In the genomic region with DNA sequence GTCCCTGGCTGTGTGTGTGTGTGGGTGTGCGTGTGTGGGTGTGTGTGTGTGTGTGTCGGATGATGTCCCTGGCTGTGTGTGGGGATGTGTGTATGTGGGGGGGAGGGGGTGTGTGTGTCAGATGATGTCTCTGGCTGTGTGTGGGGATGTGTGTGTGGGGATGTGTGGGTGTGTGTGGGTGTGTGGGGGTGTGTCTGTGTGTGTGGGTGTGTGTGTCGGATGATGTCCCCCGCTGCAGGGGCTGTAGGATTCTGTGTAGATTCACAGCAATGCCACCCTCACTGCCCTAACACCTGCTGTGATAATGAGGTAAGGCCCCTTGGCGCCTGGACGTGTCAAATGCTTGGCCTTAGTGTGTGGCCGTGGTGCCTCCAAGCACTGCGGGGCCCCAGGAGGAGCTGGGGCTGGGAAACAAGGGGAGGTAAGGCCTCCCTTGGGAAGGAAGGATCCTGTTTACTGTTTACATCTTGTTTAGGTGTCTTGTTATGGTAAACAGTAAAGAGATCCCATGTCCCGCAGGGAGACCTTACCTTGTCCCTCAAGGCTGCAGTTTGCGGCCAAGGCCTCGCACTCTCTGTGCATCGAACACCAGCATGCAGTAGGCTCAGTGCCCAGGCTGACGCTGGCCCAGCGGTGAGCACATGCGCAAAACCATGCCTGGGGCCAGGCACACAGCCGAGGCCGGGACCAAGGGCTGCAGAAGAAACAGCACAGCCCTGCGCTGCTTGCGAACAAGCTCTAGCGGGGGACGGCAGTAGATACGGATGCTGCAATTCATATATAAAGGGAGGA, we compare ENCODE assay signal across 1 cellular context.
TF ChIP-seq lines count a peak whose summit lies in the region.

No MANE protein-coding gene starts in this region.

TF ChIP-seq in HepG2, 621 proteins besides CTCF, POLR2A, EP300 and RAD21:
- TF ChIP-seq, protein P1, sequence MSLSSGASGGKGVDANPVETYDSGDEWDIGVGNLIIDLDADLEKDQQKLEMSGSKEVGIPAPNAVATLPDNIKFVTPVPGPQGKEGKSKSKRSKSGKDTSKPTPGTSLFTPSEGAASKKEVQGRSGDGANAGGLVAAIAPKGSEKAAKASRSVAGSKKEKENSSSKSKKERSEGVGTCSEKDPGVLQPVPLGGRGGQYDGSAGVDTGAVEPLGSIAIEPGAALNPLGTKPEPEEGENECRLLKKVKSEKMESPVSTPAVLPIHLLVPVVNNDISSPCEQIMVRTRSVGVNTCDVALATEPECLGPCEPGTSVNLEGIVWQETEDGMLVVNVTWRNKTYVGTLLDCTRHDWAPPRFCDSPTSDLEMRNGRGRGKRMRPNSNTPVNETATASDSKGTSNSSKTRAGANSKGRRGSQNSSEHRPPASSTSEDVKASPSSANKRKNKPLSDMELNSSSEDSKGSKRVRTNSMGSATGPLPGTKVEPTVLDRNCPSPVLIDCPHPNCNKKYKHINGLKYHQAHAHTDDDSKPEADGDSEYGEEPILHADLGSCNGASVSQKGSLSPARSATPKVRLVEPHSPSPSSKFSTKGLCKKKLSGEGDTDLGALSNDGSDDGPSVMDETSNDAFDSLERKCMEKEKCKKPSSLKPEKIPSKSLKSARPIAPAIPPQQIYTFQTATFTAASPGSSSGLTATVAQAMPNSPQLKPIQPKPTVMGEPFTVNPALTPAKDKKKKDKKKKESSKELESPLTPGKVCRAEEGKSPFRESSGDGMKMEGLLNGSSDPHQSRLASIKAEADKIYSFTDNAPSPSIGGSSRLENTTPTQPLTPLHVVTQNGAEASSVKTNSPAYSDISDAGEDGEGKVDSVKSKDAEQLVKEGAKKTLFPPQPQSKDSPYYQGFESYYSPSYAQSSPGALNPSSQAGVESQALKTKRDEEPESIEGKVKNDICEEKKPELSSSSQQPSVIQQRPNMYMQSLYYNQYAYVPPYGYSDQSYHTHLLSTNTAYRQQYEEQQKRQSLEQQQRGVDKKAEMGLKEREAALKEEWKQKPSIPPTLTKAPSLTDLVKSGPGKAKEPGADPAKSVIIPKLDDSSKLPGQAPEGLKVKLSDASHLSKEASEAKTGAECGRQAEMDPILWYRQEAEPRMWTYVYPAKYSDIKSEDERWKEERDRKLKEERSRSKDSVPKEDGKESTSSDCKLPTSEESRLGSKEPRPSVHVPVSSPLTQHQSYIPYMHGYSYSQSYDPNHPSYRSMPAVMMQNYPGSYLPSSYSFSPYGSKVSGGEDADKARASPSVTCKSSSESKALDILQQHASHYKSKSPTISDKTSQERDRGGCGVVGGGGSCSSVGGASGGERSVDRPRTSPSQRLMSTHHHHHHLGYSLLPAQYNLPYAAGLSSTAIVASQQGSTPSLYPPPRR (CRISPR knock-in tag; IDR thresholded peaks at IDR 0.05; ENCODE audit: borderline replicate concordance): no peak
- no peak for TF ChIP-seq SP4 (CRISPR knock-in tag; IDR thresholded peaks at IDR 0.05)
- TF ChIP-seq, protein P2, sequence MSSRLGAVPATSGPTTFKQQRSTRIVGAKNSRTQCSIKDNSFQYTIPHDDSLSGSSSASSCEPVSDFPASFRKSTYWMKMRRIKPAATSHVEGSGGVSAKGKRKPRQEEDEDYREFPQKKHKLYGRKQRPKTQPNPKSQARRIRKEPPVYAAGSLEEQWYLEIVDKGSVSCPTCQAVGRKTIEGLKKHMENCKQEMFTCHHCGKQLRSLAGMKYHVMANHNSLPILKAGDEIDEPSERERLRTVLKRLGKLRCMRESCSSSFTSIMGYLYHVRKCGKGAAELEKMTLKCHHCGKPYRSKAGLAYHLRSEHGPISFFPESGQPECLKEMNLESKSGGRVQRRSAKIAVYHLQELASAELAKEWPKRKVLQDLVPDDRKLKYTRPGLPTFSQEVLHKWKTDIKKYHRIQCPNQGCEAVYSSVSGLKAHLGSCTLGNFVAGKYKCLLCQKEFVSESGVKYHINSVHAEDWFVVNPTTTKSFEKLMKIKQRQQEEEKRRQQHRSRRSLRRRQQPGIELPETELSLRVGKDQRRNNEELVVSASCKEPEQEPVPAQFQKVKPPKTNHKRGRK (CRISPR knock-in tag; IDR thresholded peaks at IDR 0.05): no peak
- TF ChIP-seq, protein P3, sequence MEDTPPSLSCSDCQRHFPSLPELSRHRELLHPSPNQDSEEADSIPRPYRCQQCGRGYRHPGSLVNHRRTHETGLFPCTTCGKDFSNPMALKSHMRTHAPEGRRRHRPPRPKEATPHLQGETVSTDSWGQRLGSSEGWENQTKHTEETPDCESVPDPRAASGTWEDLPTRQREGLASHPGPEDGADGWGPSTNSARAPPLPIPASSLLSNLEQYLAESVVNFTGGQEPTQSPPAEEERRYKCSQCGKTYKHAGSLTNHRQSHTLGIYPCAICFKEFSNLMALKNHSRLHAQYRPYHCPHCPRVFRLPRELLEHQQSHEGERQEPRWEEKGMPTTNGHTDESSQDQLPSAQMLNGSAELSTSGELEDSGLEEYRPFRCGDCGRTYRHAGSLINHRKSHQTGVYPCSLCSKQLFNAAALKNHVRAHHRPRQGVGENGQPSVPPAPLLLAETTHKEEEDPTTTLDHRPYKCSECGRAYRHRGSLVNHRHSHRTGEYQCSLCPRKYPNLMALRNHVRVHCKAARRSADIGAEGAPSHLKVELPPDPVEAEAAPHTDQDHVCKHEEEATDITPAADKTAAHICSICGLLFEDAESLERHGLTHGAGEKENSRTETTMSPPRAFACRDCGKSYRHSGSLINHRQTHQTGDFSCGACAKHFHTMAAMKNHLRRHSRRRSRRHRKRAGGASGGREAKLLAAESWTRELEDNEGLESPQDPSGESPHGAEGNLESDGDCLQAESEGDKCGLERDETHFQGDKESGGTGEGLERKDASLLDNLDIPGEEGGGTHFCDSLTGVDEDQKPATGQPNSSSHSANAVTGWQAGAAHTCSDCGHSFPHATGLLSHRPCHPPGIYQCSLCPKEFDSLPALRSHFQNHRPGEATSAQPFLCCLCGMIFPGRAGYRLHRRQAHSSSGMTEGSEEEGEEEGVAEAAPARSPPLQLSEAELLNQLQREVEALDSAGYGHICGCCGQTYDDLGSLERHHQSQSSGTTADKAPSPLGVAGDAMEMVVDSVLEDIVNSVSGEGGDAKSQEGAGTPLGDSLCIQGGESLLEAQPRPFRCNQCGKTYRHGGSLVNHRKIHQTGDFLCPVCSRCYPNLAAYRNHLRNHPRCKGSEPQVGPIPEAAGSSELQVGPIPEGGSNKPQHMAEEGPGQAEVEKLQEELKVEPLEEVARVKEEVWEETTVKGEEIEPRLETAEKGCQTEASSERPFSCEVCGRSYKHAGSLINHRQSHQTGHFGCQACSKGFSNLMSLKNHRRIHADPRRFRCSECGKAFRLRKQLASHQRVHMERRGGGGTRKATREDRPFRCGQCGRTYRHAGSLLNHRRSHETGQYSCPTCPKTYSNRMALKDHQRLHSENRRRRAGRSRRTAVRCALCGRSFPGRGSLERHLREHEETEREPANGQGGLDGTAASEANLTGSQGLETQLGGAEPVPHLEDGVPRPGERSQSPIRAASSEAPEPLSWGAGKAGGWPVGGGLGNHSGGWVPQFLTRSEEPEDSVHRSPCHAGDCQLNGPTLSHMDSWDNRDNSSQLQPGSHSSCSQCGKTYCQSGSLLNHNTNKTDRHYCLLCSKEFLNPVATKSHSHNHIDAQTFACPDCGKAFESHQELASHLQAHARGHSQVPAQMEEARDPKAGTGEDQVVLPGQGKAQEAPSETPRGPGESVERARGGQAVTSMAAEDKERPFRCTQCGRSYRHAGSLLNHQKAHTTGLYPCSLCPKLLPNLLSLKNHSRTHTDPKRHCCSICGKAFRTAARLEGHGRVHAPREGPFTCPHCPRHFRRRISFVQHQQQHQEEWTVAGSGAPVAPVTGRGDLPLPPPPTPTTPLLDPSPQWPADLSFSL (CRISPR knock-in tag; IDR thresholded peaks at IDR 0.05): 0 out of 2 replicates have a peak, but pooled peaks have one; percentile 45
- no peak for TF ChIP-seq HCFC1 (IDR thresholded peaks at IDR 0.05; ENCODE audit: low read depth, low read length)
- no peak for TF ChIP-seq KDM5B (CRISPR knock-in tag; IDR thresholded peaks at IDR 0.05; ENCODE audit: borderline replicate concordance)
- TF ChIP-seq, protein P4, sequence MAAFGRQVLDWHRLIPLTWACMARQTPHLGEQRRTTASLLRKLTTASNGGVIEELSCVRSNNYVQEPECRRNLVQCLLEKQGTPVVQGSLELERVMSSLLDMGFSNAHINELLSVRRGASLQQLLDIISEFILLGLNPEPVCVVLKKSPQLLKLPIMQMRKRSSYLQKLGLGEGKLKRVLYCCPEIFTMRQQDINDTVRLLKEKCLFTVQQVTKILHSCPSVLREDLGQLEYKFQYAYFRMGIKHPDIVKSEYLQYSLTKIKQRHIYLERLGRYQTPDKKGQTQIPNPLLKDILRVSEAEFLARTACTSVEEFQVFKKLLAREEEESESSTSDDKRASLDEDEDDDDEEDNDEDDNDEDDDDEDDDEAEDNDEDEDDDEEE (CRISPR knock-in tag; IDR thresholded peaks at IDR 0.05): no peak
- no peak for TF ChIP-seq HNRNPL (IDR thresholded peaks at IDR 0.05; ENCODE audit: low read depth, low read length)
